In genomic region chr20:8190043-8190880, GRCh38 we compare ENCODE assay signal across 20 cellular contexts.
"Had no signal": no experiment of that assay in that cellular context is flagged by ENCODE, and none has a peak within 500 bp of the region (broad histone marks: within the 10 kb centered on the region; RNA-seq: fewer than 3 reads in every experiment).

No MANE protein-coding gene starts in this region.

- H3K27me3 ChIP-seq: breast epithelium, heart left ventricle, left lung, neutrophil, right atrium auricular region, upper lobe of right lung had no signal

- DNase-seq: activated naive CD4-positive, alpha-beta T cell treated with Interleukin-2 at 50 U/mL for 16 hours; activated naive CD8-positive, alpha-beta T cell treated with anti-CD3 and anti-CD28 coated beads, Interleukin-2, amount 50 U/mL, for 24 hours; activated T-cell treated with anti-CD3 and anti-CD28 coated beads for 4 hours; aorta; cerebellar nuclear complex; effector memory CD4-positive, alpha-beta T cell; heart left ventricle; left lung; naive thymus-derived CD8-positive, alpha-beta T cell; posterior cingulate gyrus; T-cell; T-helper 9 cell; upper lobe of right lung had no signal

- H3K9me3 ChIP-seq: neutrophil had no signal

- H3K4me1 ChIP-seq: breast epithelium, left lung, upper lobe of right lung had no signal

- H3K36me3 ChIP-seq: breast epithelium, heart left ventricle, left lung, neutrophil, right atrium auricular region, upper lobe of right lung had no signal

- ATAC-seq: activated CD4-positive, CD25-positive, alpha-beta regulatory T cell treated with anti-CD3 and anti-CD28 coated beads, Interleukin-2, amount 50 U/mL, for 24 hours; activated naive CD8-positive, alpha-beta T cell treated with anti-CD3 and anti-CD28 coated beads, Interleukin-2, amount 50 U/mL, for 24 hours; activated T-helper 17 cell treated with anti-CD3 and anti-CD28 coated beads, Interleukin-2, amount 50 U/mL, for 72 hours; heart left ventricle; left lung; naive thymus-derived CD8-positive, alpha-beta T cell; T-cell; upper lobe of right lung had no signal

- H3K27ac ChIP-seq: breast epithelium, epithelial cell of prostate, heart left ventricle, left lung, neutrophil, right atrium auricular region, upper lobe of right lung had no signal

- H3K4me3 ChIP-seq: breast epithelium, heart left ventricle, left lung, right atrium auricular region, smooth muscle cell, upper lobe of right lung had no signal
